18 cellular contexts compared by ENCODE assay signal in genomic region chr6:67870321-67870720, GRCh38.
DNase-seq lines count a peak whose midpoint lies in the region; TF ChIP-seq lines count a peak whose summit lies in the region.
"Had no signal": no experiment of that assay in that cellular context is flagged by ENCODE, and none has a peak within 500 bp of the region (broad histone marks: within the 10 kb centered on the region; RNA-seq: fewer than 3 reads in every experiment).

No MANE protein-coding gene starts in this region.

- H3K9me3 Mint-ChIP-seq in CD14-positive monocyte (peaks cover 0 to 13% (median 8%) of the 10 kb centered on the region in 7 donors), Calu3 (ENCODE audit: low read depth, unreplicated experiment) (peaks cover 9% of the 10 kb centered on the region)

- H3K36me3 ChIP-seq in GM23248 (ENCODE audit: low read depth), result no peaks in the 10 kb centered on the region
- H3K36me3 ChIP-seq: BLaER1 had no signal

- H3K4me2 ChIP-seq in GM23248 (ENCODE audit: unreplicated experiment), result no peak overlapping the region
- H3K4me2 ChIP-seq: BLaER1, GM23338 had no signal

- intact Hi-C loops in CD14-positive monocyte (cut with micrococcal nuclease) (no loop called here), Calu3 (cut with micrococcal nuclease; ENCODE audit: unreplicated experiment) (no loop called here)

- in situ Hi-C loops in GM23248 (cut with MboI), result no loop called here

- TF ChIP-seq CTCF in cardiac fibroblast (IDR thresholded peaks at IDR 0.05; ENCODE audit: low read depth, low read length) (no peak), fibroblast of pulmonary artery (IDR thresholded peaks at IDR 0.05; ENCODE audit: low read length, missing control alignments) (no peak), CD14-positive monocyte (IDR thresholded peaks at IDR 0.05) (no peak), Calu3 (IDR thresholded peaks at IDR 0.05; ENCODE audit: unreplicated experiment) (no peak)

- no peaks in the 10 kb centered on the region for H3K4me1 Mint-ChIP-seq in CD14-positive monocyte
- no peaks in the 10 kb centered on the region for H3K4me1 Mint-ChIP-seq in Calu3 (ENCODE audit: low read depth, unreplicated experiment)
- H3K4me1 Mint-ChIP-seq: GM23338 had no signal

- BruUV-seq in Calu3 (replicated peaks; lab: Mats Ljungman, UMichigan), result no TSS peak

- no peak overlapping the region for H3K4me3 ChIP-seq in cardiac fibroblast (replicated peaks in 1 of 2; ENCODE audit: low read depth in 2 of 2, low read length in 2 of 2)
- H3K4me3 ChIP-seq in fibroblast of pulmonary artery (replicated peaks; ENCODE audit: low read depth, low read length), result no peak overlapping the region
- H3K4me3 ChIP-seq in GM23248, result no peak overlapping the region
- H3K4me3 ChIP-seq: BLaER1, GM12878, GM23338 had no signal

- H3K36me3 Mint-ChIP-seq in CD14-positive monocyte (no peaks in the 10 kb centered on the region), Calu3 (ENCODE audit: insufficient read depth, unreplicated experiment) (no peaks in the 10 kb centered on the region)
- H3K36me3 Mint-ChIP-seq: CD8-positive, alpha-beta T cell had no signal

- H3K9ac ChIP-seq in GM23248, result no peak overlapping the region
- H3K9ac ChIP-seq: BLaER1 had no signal

- H3K27ac Mint-ChIP-seq in CD14-positive monocyte (no peak overlapping the region), Calu3 (ENCODE audit: unreplicated experiment) (no peak overlapping the region)
- H3K27ac Mint-ChIP-seq: CD8-positive, alpha-beta T cell; GM23338 had no signal

- H3K4me1 ChIP-seq in GM23248 (ENCODE audit: insufficient read depth), result no peaks in the 10 kb centered on the region
- H3K4me1 ChIP-seq: BLaER1 had no signal

- H3K9me3 ChIP-seq in GM23248 (ENCODE audit: low read depth), result no peaks in the 10 kb centered on the region

- no peak overlapping the region for H3K27ac ChIP-seq in GM23248
- H3K27ac ChIP-seq: BLaER1, HL-60 had no signal

- H3K27me3 Mint-ChIP-seq in CD14-positive monocyte (ENCODE audit: low read depth in 3 of 3) (no peaks in the 10 kb centered on the region), Calu3 (ENCODE audit: unreplicated experiment) (no peaks in the 10 kb centered on the region)

- H3K4me3 Mint-ChIP-seq in CD14-positive monocyte (no peak overlapping the region), Calu3 (ENCODE audit: low read depth, unreplicated experiment) (no peak overlapping the region)
- H3K4me3 Mint-ChIP-seq: CD8-positive, alpha-beta T cell; GM23338 had no signal

- CTCF ChIA-PET in Calu3 (lab: Charles Lee), result no interaction called here

- no peak overlapping the region for H2AFZ ChIP-seq in GM23248
- H2AFZ ChIP-seq: GM23338 had no signal

- no peaks in the 10 kb centered on the region for H4K20me1 ChIP-seq in GM23248 (ENCODE audit: insufficient read depth)
- H4K20me1 ChIP-seq: BLaER1 had no signal

- H3K27me3 ChIP-seq in GM23248 (replicated peaks; ENCODE audit: insufficient read depth), result no peaks in the 10 kb centered on the region
- H3K27me3 ChIP-seq: BLaER1 had no signal

- peak; percentile 18 to 50 for DNase-seq in cardiac fibroblast (ENCODE audit: low read depth in 2 of 2)
- DNase-seq in fibroblast of pulmonary artery (ENCODE audit: low read depth), result peak; percentile 13
- peak; percentile 32 for DNase-seq in iris pigment epithelial cell (ENCODE audit: low read depth)
- DNase-seq in GM23248, result no peak
- DNase-seq in CD14-positive monocyte (ENCODE audit: low spot score), result no peak
- no peak for DNase-seq in LoVo (ENCODE audit: low spot score)
- no peak for DNase-seq in Calu3
- DNase-seq: 8988T; CD8-positive, alpha-beta T cell; DMS 273 treated with DMSO at 0.1 percent for 48 hours; DMS53; DND-41; EL; HCEC 1CT had no signal

- no peaks in the 10 kb centered on the region for H3K79me2 ChIP-seq in GM23248 (ENCODE audit: insufficient read depth)

- no peaks in the 10 kb centered on the region for H3F3A ChIP-seq in GM23248 (ENCODE audit: insufficient read depth)

- H3K9me2 ChIP-seq in GM23248 (ENCODE audit: insufficient read depth), result no peaks in the 10 kb centered on the region

Comparison
In these comparisons a context has a peak if more than half of its experiments do, and no peak if none do; other contexts are left out.
1. DNase-seq: peak in cardiac fibroblast (2 of 2), fibroblast of pulmonary artery (single experiment) and iris pigment epithelial cell (single experiment); none in GM23248 (single experiment), CD14-positive monocyte (single experiment), LoVo (single experiment) and Calu3 (single experiment).